ENCODE assay signal across 18 cellular contexts in genomic region chr1:44894591-44894990, GRCh38. TPM values are rescaled to one million over a fixed set of nuclear protein-coding genes. Genes with fewer than 3 reads are reported as not detected.
DNase-seq lines count a peak whose midpoint lies in the region; ATAC-seq and TF ChIP-seq lines count a peak whose summit lies in the region.
"Had no signal": no experiment of that assay in that cellular context is flagged by ENCODE, and none has a peak within 500 bp of the region (broad histone marks: within the 10 kb centered on the region; RNA-seq: fewer than 3 reads in every experiment).

No MANE protein-coding gene starts in this region.

- H3K4me3 Mint-ChIP-seq in CD4-positive, alpha-beta memory T cell, result no peak overlapping the region
- H3K4me3 Mint-ChIP-seq: activated naive CD4-positive, alpha-beta T cell treated with anti-CD3 and anti-CD28 coated beads, Interleukin-2, amount 50 U/mL, for 24 hours; stimulated activated naive CD8-positive, alpha-beta T cell treated with anti-CD3 and anti-CD28 coated beads, Interleukin-15, amount 100 ng/mL, for 72 hours had no signal

- H3K4me3 ChIP-seq in AG04449 (ENCODE audit: low read depth, low read length) (no peak overlapping the region), astrocyte of the cerebellum (ENCODE audit: low read depth, low read length) (no peak overlapping the region), right lobe of liver (no peak overlapping the region)
- no peak overlapping the region for H3K4me3 ChIP-seq in CD4-positive, alpha-beta memory T cell (ENCODE audit: low read length in 2 of 2)
- H3K4me3 ChIP-seq: SJCRH30 had no signal

- H3K4me1 ChIP-seq in foreskin keratinocyte (peaks cover 9% of the 10 kb centered on the region), right lobe of liver (no peaks in the 10 kb centered on the region)
- H3K4me1 ChIP-seq in CD4-positive, alpha-beta memory T cell (ENCODE audit: insufficient read depth, low read length), result no peaks in the 10 kb centered on the region
- H3K4me1 ChIP-seq: SJCRH30 had no signal

- peak; percentile 68 for DNase-seq in AG04449 (ENCODE audit: low read depth, low spot score)
- peak; percentile 86 for DNase-seq in HCEC 1CT
- DNase-seq in astrocyte of the cerebellum (ENCODE audit: low read depth), result peak; percentile 16
- DNase-seq in foreskin keratinocyte, result peak; percentile 44 to 74
- no peak for DNase-seq in NCI-H526 (lab: John Stamatoyannopoulos, UW)
- no peak for DNase-seq in NCI-H774 (lab: John Stamatoyannopoulos, UW)
- DNase-seq in right lobe of liver, result no peak
- no peak for DNase-seq in CD4-positive, alpha-beta memory T cell
- DNase-seq: activated CD4-positive, alpha-beta T cell treated with anti-CD3 and anti-CD28 coated beads for 48 hours; caudate nucleus; islet precursor cell; KBM-7; NCI-H1417 treated with DMSO at 0.1 percent for 48 hours; NCI-H2227 treated with DMSO at 0.1 percent for 48 hours; SJCRH30; stimulated activated naive CD8-positive, alpha-beta T cell treated with anti-CD3 and anti-CD28 coated beads, Interleukin-15, amount 100 ng/mL, for 72 hours; T1000 had no signal

- H3K27me3 ChIP-seq in foreskin keratinocyte (no peaks in the 10 kb centered on the region), right lobe of liver (no peaks in the 10 kb centered on the region)
- H3K27me3 ChIP-seq in CD4-positive, alpha-beta memory T cell (ENCODE audit: insufficient read depth, low read length), result no peaks in the 10 kb centered on the region
- H3K27me3 ChIP-seq: SJCRH30 had no signal

- intact Hi-C loops in right lobe of liver (cut with DNase I), result no loop called here
- intact Hi-C loops in CD4-positive, alpha-beta memory T cell (cut with micrococcal nuclease), result no loop called here

- H3K27ac ChIP-seq in foreskin keratinocyte (no peak overlapping the region), right lobe of liver (no peak overlapping the region)
- H3K27ac ChIP-seq in CD4-positive, alpha-beta memory T cell (ENCODE audit: low read depth, low read length), result no peak overlapping the region
- H3K27ac ChIP-seq: SJCRH30 had no signal

- H3K4me1 Mint-ChIP-seq in CD4-positive, alpha-beta memory T cell, result no peaks in the 10 kb centered on the region
- H3K4me1 Mint-ChIP-seq: activated naive CD4-positive, alpha-beta T cell treated with anti-CD3 and anti-CD28 coated beads, Interleukin-2, amount 50 U/mL, for 24 hours; stimulated activated naive CD8-positive, alpha-beta T cell treated with anti-CD3 and anti-CD28 coated beads, Interleukin-15, amount 100 ng/mL, for 72 hours had no signal

- peaks cover 3 to 19% (median 14%) of the 10 kb centered on the region in 8 donors for H3K9me3 Mint-ChIP-seq in CD4-positive, alpha-beta memory T cell

- no peak for TF ChIP-seq POLR2A in right lobe of liver (IDR thresholded peaks at IDR 0.05)

- H3K9me3 ChIP-seq in right lobe of liver, result no peaks in the 10 kb centered on the region
- peaks cover 0 to 6% of the 10 kb centered on the region in 2 donors for H3K9me3 ChIP-seq in CD4-positive, alpha-beta memory T cell (ENCODE audit: control insufficient read depth in 1 of 2, low read length in 2 of 2)

- POLR2A ChIA-PET in AG04449 (lab: Yijun Ruan, JAX), result interaction anchor here (1.0 kb wide), 1 partner anchor 10 kb away, joined by 3 read pairs; no protein-coding TSS in a partner anchor
- POLR2A ChIA-PET in CD4-positive, alpha-beta memory T cell (lab: Charles Lee; ENCODE audit: partially characterized antibody), result no interaction called here

- CTCF ChIA-PET in AG04449 (lab: Yijun Ruan, JAX), result interaction anchor here (1.2 kb wide), 1 partner anchor 11 kb away, joined by 3 read pairs; no protein-coding TSS in a partner anchor
- CTCF ChIA-PET in CD4-positive, alpha-beta memory T cell (lab: Charles Lee; ENCODE audit: partially characterized antibody), result no interaction called here

- ATAC-seq in foreskin keratinocyte (peak; percentile 35), right lobe of liver (no peak)
- ATAC-seq: stimulated activated naive CD8-positive, alpha-beta T cell treated with anti-CD3 and anti-CD28 coated beads, Interleukin-15, amount 100 ng/mL, for 72 hours had no signal

- H3K36me3 ChIP-seq in right lobe of liver, result no peaks in the 10 kb centered on the region
- peaks cover 5% of the 10 kb centered on the region for H3K36me3 ChIP-seq in CD4-positive, alpha-beta memory T cell (ENCODE audit: insufficient read depth, low read length)

- no peaks in the 10 kb centered on the region for H3K27me3 Mint-ChIP-seq in CD4-positive, alpha-beta memory T cell
- H3K27me3 Mint-ChIP-seq: activated naive CD4-positive, alpha-beta T cell treated with anti-CD3 and anti-CD28 coated beads, Interleukin-2, amount 50 U/mL, for 24 hours; stimulated activated naive CD8-positive, alpha-beta T cell treated with anti-CD3 and anti-CD28 coated beads, Interleukin-15, amount 100 ng/mL, for 72 hours had no signal

- TF ChIP-seq CTCF in AG04449 (IDR thresholded peaks at IDR 0.05; ENCODE audit: insufficient read depth, low read length, missing control alignments), result no peak
- no peak for TF ChIP-seq CTCF in astrocyte of the cerebellum (IDR thresholded peaks at IDR 0.05; ENCODE audit: low read depth, low read length, missing control alignments)
- no peak for TF ChIP-seq CTCF in foreskin keratinocyte (conservative IDR thresholded peaks at IDR 0.05)
- no peak for TF ChIP-seq CTCF in right lobe of liver (IDR thresholded peaks at IDR 0.05)

- H3K27ac Mint-ChIP-seq in CD4-positive, alpha-beta memory T cell, result no peak overlapping the region
- H3K27ac Mint-ChIP-seq: activated naive CD4-positive, alpha-beta T cell treated with anti-CD3 and anti-CD28 coated beads, Interleukin-2, amount 50 U/mL, for 24 hours; stimulated activated naive CD8-positive, alpha-beta T cell treated with anti-CD3 and anti-CD28 coated beads, Interleukin-15, amount 100 ng/mL, for 72 hours had no signal

- in situ Hi-C loops in astrocyte of the cerebellum (cut with HindIII; ENCODE audit: low sequenced_read_pairs), result no loop called here

- H3K36me3 Mint-ChIP-seq in CD4-positive, alpha-beta memory T cell, result peaks cover 39 to 54% of the 10 kb centered on the region in 2 donors

RNA-seq across cellular contexts. Expression of gene PTCH2, which starts 51.5 kb away (rescaled TPM):
- total RNA-seq in foreskin keratinocyte (0.31 and 0.67 TPM in 2 replicates), right lobe of liver (under 1 TPM; 0.19 to 0.68 (median 0.35) TPM)
- 0.04 and 0.06 TPM in 2 replicates for polyA plus RNA-seq in foreskin keratinocyte
- total RNA-seq in CD4-positive, alpha-beta memory T cell, result 1 to 10 TPM; 1.3 to 1.4 TPM
- under 1 TPM in 1 of 2 donors, not detected in 1; 0.20 TPM for polyA plus RNA-seq in CD4-positive, alpha-beta memory T cell

Comparison
In these comparisons a context has a peak if more than half of its experiments do, and no peak if none do; other contexts are left out.
1. DNase-seq: peak in AG04449 (single experiment), HCEC 1CT (single experiment), astrocyte of the cerebellum (single experiment) and foreskin keratinocyte (2 of 2); none in NCI-H526 (0 of 2), NCI-H774 (single experiment), right lobe of liver (0 of 3) and CD4-positive, alpha-beta memory T cell (0 of 5).